ENCODE assay signal across 8 cellular contexts in genomic region chr19:29211562-29212416, GRCh38. TPM values are rescaled to one million over a fixed set of nuclear protein-coding genes. Genes with fewer than 3 reads are reported as not detected.
A peak's percentile ranks its signal among the peaks of the same experiment; 100 is the strongest.
DNase-seq lines count a peak whose midpoint lies in the region; ATAC-seq and TF ChIP-seq lines count a peak whose summit lies in the region.

No MANE protein-coding gene starts in this region.

- peak overlapping the region; percentile 93 for H3K4me3 Mint-ChIP-seq in endothelial cell (ENCODE audit: unreplicated experiment)
- peak overlapping the region; percentile 89 to 99 (median 96) for H3K4me3 Mint-ChIP-seq in naive thymus-derived CD4-positive, alpha-beta T cell

- POLR2A ChIA-PET in naive thymus-derived CD4-positive, alpha-beta T cell (lab: Charles Lee) = interaction anchor here (0.6 to 0.7 kb wide), 2 partner anchors 395 to 412 kb away, joined by 3 to 4 read pairs; partner anchors contain the start of gene POP4

- H3K27me3 ChIP-seq in naive thymus-derived CD4-positive, alpha-beta T cell (ENCODE audit: control insufficient read depth in 2 of 2, insufficient read depth in 2 of 2, low read length in 2 of 2) = no peaks in the 10 kb centered on the region

- peak overlapping the region; percentile 94 for H3K4me3 ChIP-seq in naive thymus-derived CD4-positive, alpha-beta T cell (ENCODE audit: low read length)

- no peak for ATAC-seq in naive thymus-derived CD4-positive, alpha-beta T cell
- no peak for ATAC-seq in sciatic nerve

- no peaks in the 10 kb centered on the region for H3K9me3 Mint-ChIP-seq in endothelial cell (ENCODE audit: unreplicated experiment)
- peaks cover 0 to 8% (median 3%) of the 10 kb centered on the region in 11 donors for H3K9me3 Mint-ChIP-seq in naive thymus-derived CD4-positive, alpha-beta T cell

- intact Hi-C loops in naive thymus-derived CD4-positive, alpha-beta T cell (cut with micrococcal nuclease) = loop anchor here (2.0 to 5.0 kb wide), 4 partner anchors 395 to 1419 kb away; partner anchors contain the start of genes POP4 (in 1 of the 2) and URI1 (in 1 of the 2)
- intact Hi-C loops in sciatic nerve (cut with DNase I) = no loop called here

- peak overlapping the region; percentile 97 for H3K27ac Mint-ChIP-seq in endothelial cell (ENCODE audit: unreplicated experiment)
- H3K27ac Mint-ChIP-seq in naive thymus-derived CD4-positive, alpha-beta T cell = peak overlapping the region; percentile 88 to 99 (median 98)

- peak overlapping the region; percentile 96 for H3K27ac ChIP-seq in naive thymus-derived CD4-positive, alpha-beta T cell (ENCODE audit: low read depth, low read length)

- H3K36me3 ChIP-seq in naive thymus-derived CD4-positive, alpha-beta T cell (ENCODE audit: control insufficient read depth in 2 of 3, insufficient read depth in 3 of 3, low read length in 3 of 3) = peaks cover 0 to 7% (median 0%) of the 10 kb centered on the region in 3 experiments

- peaks cover 5% of the 10 kb centered on the region for H3K27me3 Mint-ChIP-seq in endothelial cell (ENCODE audit: unreplicated experiment)
- peaks cover 0 to 8% (median 0%) of the 10 kb centered on the region in 5 donors for H3K27me3 Mint-ChIP-seq in naive thymus-derived CD4-positive, alpha-beta T cell

- no peak for TF ChIP-seq CTCF in endothelial cell (IDR thresholded peaks at IDR 0.05; ENCODE audit: unreplicated experiment)

- H3K4me1 Mint-ChIP-seq in endothelial cell (ENCODE audit: unreplicated experiment) = peaks cover 22% of the 10 kb centered on the region
- H3K4me1 Mint-ChIP-seq in naive thymus-derived CD4-positive, alpha-beta T cell = peaks cover 32 to 55% (median 53%) of the 10 kb centered on the region in 7 donors

- CTCF ChIA-PET in naive thymus-derived CD4-positive, alpha-beta T cell (lab: Charles Lee) = no interaction called here

- H3K36me3 Mint-ChIP-seq in endothelial cell (ENCODE audit: low read depth, unreplicated experiment) = peaks cover 10% of the 10 kb centered on the region
- peaks cover 4 to 27% (median 23%) of the 10 kb centered on the region in 5 donors for H3K36me3 Mint-ChIP-seq in naive thymus-derived CD4-positive, alpha-beta T cell

- peaks cover 9 to 34% of the 10 kb centered on the region in 2 donors for H3K4me1 ChIP-seq in naive thymus-derived CD4-positive, alpha-beta T cell (ENCODE audit: control insufficient read depth in 2 of 2, insufficient read depth in 2 of 2, low read length in 2 of 2)

- DNase-seq in NCI-H2227 (lab: John Stamatoyannopoulos, UW; ENCODE audit: unreplicated experiment) (peak; percentile 62), NCI-H2227 treated with DMSO at 0.1 percent for 48 hours (lab: John Stamatoyannopoulos, UW) (no peak), RPMI7951 (ENCODE audit: low read depth) (peak; percentile 19), endothelial cell (ENCODE audit: low spot score) (no peak), amniotic stem cell (lab: John Stamatoyannopoulos, UW) (no peak), sciatic nerve (ENCODE audit: low spot score) (no peak), NCI-H1417 treated with DMSO at 0.1 percent for 48 hours (lab: John Stamatoyannopoulos, UW) (no peak)
- DNase-seq in naive thymus-derived CD4-positive, alpha-beta T cell = no peak

- no peaks in the 10 kb centered on the region for H3K9me3 ChIP-seq in naive thymus-derived CD4-positive, alpha-beta T cell (ENCODE audit: control insufficient read depth in 2 of 3, low read length in 3 of 3)

RNA-seq across cellular contexts. Expression of gene UQCRFS1, which starts 1.2 kb away (rescaled TPM):
- 54.7 and 58.7 TPM in 2 replicates for total RNA-seq in RPMI7951 (2014; rRNA removed; shearing (Covaris generic))
- total RNA-seq in endothelial cell (ENCODE audit: unreplicated experiment) = 32.6 TPM
- 10 to 100 TPM; 16.1 to 28.3 (median 23.9) TPM for total RNA-seq in naive thymus-derived CD4-positive, alpha-beta T cell
- 10 to 100 TPM; 65.9 to 77.2 TPM for polyA plus RNA-seq in naive thymus-derived CD4-positive, alpha-beta T cell
- 14.5 TPM for total RNA-seq in sciatic nerve

Comparison
In these comparisons a context has a peak if more than half of its experiments do, and no peak if none do; other contexts are left out.
1. DNase-seq: peak in NCI-H2227 (single experiment) and RPMI7951 (single experiment); none in NCI-H2227 treated with DMSO at 0.1 percent for 48 hours (single experiment), endothelial cell (single experiment), naive thymus-derived CD4-positive, alpha-beta T cell (0 of 9), amniotic stem cell (single experiment), sciatic nerve (single experiment) and NCI-H1417 treated with DMSO at 0.1 percent for 48 hours (single experiment).